In genomic region chrX:3046253-3046909, GRCh38 we compare ENCODE assay signal across 16 cellular contexts. TPM values are rescaled to one million over a fixed set of nuclear protein-coding genes. Genes with fewer than 3 reads are reported as not detected.
A peak's percentile ranks its signal among the peaks of the same experiment; 100 is the strongest.
DNase-seq lines count a peak whose midpoint lies in the region; ATAC-seq and TF ChIP-seq lines count a peak whose summit lies in the region.
"Had no signal": no experiment of that assay in that cellular context is flagged by ENCODE, and none has a peak within 500 bp of the region (broad histone marks: within the 10 kb centered on the region; RNA-seq: fewer than 3 reads in every experiment).

No MANE protein-coding gene starts in this region.

- no peak overlapping the region for H4K8ac ChIP-seq in mesenchymal stem cell (ENCODE audit: low read length)

- H2AK5ac ChIP-seq in mesenchymal stem cell (ENCODE audit: low read length, severe bottlenecking) = no peak overlapping the region

- no peak overlapping the region for H3K23ac ChIP-seq in mesenchymal stem cell (ENCODE audit: low read length in 2 of 2)

- no peaks in the 10 kb centered on the region for H3K27me3 Mint-ChIP-seq in HFFc6 (ENCODE audit: insufficient read depth)
- peaks cover 5% of the 10 kb centered on the region for H3K27me3 Mint-ChIP-seq in activated T-helper 1 cell treated with anti-CD3 and anti-CD28 coated beads, Interleukin-12 subunit alpha, Interleukin-12 subunit beta, Interleukin-2, Interleukin-4 antibody, amounts not matched to agents 30 ng/mL and 10 ng/mL and 1 ng/mL, durations not matched to agents 14 hours and 24 hours and 36 hours (ENCODE audit: insufficient read depth)
- H3K27me3 Mint-ChIP-seq in naive thymus-derived CD8-positive, alpha-beta T cell = no peaks in the 10 kb centered on the region
- H3K27me3 Mint-ChIP-seq: stimulated activated memory B cell treated with anti-CD40 and anti-IgM and Interleukin-4, amounts not matched to agents 10 μg/mL and 1 μg/mL and 100 μg/mL, for 72 hours had no signal

- no peak for TF ChIP-seq CTCF in HFFc6 (IDR thresholded peaks at IDR 0.05)

- no peak overlapping the region for H3K27ac ChIP-seq in mesenchymal stem cell (ENCODE audit: low read length, poor library complexity, severe bottlenecking)
- H3K27ac ChIP-seq: C4-2B, gastrocnemius medialis had no signal

- no peaks in the 10 kb centered on the region for H3K9me3 Mint-ChIP-seq in HFFc6
- H3K9me3 Mint-ChIP-seq in activated T-helper 1 cell treated with anti-CD3 and anti-CD28 coated beads, Interleukin-12 subunit alpha, Interleukin-12 subunit beta, Interleukin-2, Interleukin-4 antibody, amounts not matched to agents 30 ng/mL and 10 ng/mL and 1 ng/mL, durations not matched to agents 14 hours and 24 hours and 36 hours = no peaks in the 10 kb centered on the region
- no peaks in the 10 kb centered on the region for H3K9me3 Mint-ChIP-seq in naive thymus-derived CD8-positive, alpha-beta T cell
- H3K9me3 Mint-ChIP-seq: stimulated activated memory B cell treated with anti-CD40 and anti-IgM and Interleukin-4, amounts not matched to agents 10 μg/mL and 1 μg/mL and 100 μg/mL, for 72 hours; T-cell had no signal

- no peaks in the 10 kb centered on the region for H3K4me1 ChIP-seq in mesenchymal stem cell (ENCODE audit: control insufficient read depth, insufficient read depth, low read depth, low read length)
- H3K4me1 ChIP-seq: gastrocnemius medialis had no signal

- no peak overlapping the region for H2BK12ac ChIP-seq in mesenchymal stem cell (ENCODE audit: low read length in 2 of 2)

- no peak overlapping the region for H3K14ac ChIP-seq in mesenchymal stem cell (ENCODE audit: low read length in 2 of 2)

- peak overlapping the region; percentile 49 for H3K9ac ChIP-seq in mesenchymal stem cell (ENCODE audit: low read length)

- intact Hi-C loops in activated T-helper 1 cell treated with anti-CD3 and anti-CD28 coated beads, Interleukin-12 subunit alpha, Interleukin-12 subunit beta, Interleukin-2, Interleukin-4 antibody, amounts not matched to agents 30 ng/mL and 10 ng/mL and 1 ng/mL, durations not matched to agents 14 hours and 24 hours and 36 hours (cut with micrococcal nuclease) = no loop called here

- no peak overlapping the region for H2AFZ ChIP-seq in mesenchymal stem cell (ENCODE audit: low read depth, low read length)

- no peak overlapping the region for H3K4me2 ChIP-seq in mesenchymal stem cell (ENCODE audit: low read length, poor library complexity, severe bottlenecking)

- DNase-seq in Daoy (ENCODE audit: low read depth) (peak; percentile 3), HFFc6 (no peak), mesenchymal stem cell (peak; percentile 6), NCI-H82 treated with DMSO at 0.1 percent for 48 hours (lab: John Stamatoyannopoulos, UW; ENCODE audit: unreplicated experiment) (no peak)
- no peak for DNase-seq in activated T-helper 1 cell treated with anti-CD3 and anti-CD28 coated beads, Interleukin-12 subunit alpha, Interleukin-12 subunit beta, Interleukin-2, Interleukin-4 antibody, amounts not matched to agents 30 ng/mL and 10 ng/mL and 1 ng/mL, durations not matched to agents 14 hours and 24 hours and 36 hours (ENCODE audit: low spot score)
- no peak for DNase-seq in naive thymus-derived CD8-positive, alpha-beta T cell
- DNase-seq: gastrocnemius medialis, mammary epithelial cell, NCI-H146, NCI-H446, T-cell had no signal

- H3K27me3 ChIP-seq in mesenchymal stem cell (ENCODE audit: control insufficient read depth in 1 of 2, insufficient read depth in 1 of 2, low read length in 2 of 2) = no peaks in the 10 kb centered on the region
- H3K27me3 ChIP-seq: gastrocnemius medialis had no signal

- peaks cover 14% of the 10 kb centered on the region for H3K4me1 Mint-ChIP-seq in HFFc6 (ENCODE audit: low read depth)
- peaks cover 7% of the 10 kb centered on the region for H3K4me1 Mint-ChIP-seq in activated T-helper 1 cell treated with anti-CD3 and anti-CD28 coated beads, Interleukin-12 subunit alpha, Interleukin-12 subunit beta, Interleukin-2, Interleukin-4 antibody, amounts not matched to agents 30 ng/mL and 10 ng/mL and 1 ng/mL, durations not matched to agents 14 hours and 24 hours and 36 hours (ENCODE audit: low read depth)
- H3K4me1 Mint-ChIP-seq in naive thymus-derived CD8-positive, alpha-beta T cell = peaks cover 2 to 6% (median 5%) of the 10 kb centered on the region in 4 donors
- H3K4me1 Mint-ChIP-seq: stimulated activated memory B cell treated with anti-CD40 and anti-IgM and Interleukin-4, amounts not matched to agents 10 μg/mL and 1 μg/mL and 100 μg/mL, for 72 hours had no signal

- H2BK15ac ChIP-seq in mesenchymal stem cell (ENCODE audit: low read depth, poor library complexity, severe bottlenecking) = no peak overlapping the region

- no peak overlapping the region for H3K4ac ChIP-seq in mesenchymal stem cell (ENCODE audit: low read depth in 1 of 2, low read length in 2 of 2)

- H2BK5ac ChIP-seq in mesenchymal stem cell (ENCODE audit: low read depth, low read length, poor library complexity, severe bottlenecking) = no peak overlapping the region

- POLR2A ChIA-PET in naive thymus-derived CD8-positive, alpha-beta T cell (lab: Charles Lee) = no interaction called here

- no peak overlapping the region for H3K4me3 ChIP-seq in mesenchymal stem cell (ENCODE audit: insufficient read depth in 1 of 2, low read depth in 1 of 2, low read length in 2 of 2)
- H3K4me3 ChIP-seq: gastrocnemius medialis had no signal

- H3K4me3 Mint-ChIP-seq in HFFc6 = peak overlapping the region; percentile 81
- H3K4me3 Mint-ChIP-seq in activated T-helper 1 cell treated with anti-CD3 and anti-CD28 coated beads, Interleukin-12 subunit alpha, Interleukin-12 subunit beta, Interleukin-2, Interleukin-4 antibody, amounts not matched to agents 30 ng/mL and 10 ng/mL and 1 ng/mL, durations not matched to agents 14 hours and 24 hours and 36 hours = peak overlapping the region; percentile 65
- peak overlapping the region in 4 of 10 donors; percentile 20 to 58 (median 40) for H3K4me3 Mint-ChIP-seq in naive thymus-derived CD8-positive, alpha-beta T cell
- H3K4me3 Mint-ChIP-seq: stimulated activated memory B cell treated with anti-CD40 and anti-IgM and Interleukin-4, amounts not matched to agents 10 μg/mL and 1 μg/mL and 100 μg/mL, for 72 hours; T-cell had no signal

- no peak overlapping the region for H3K18ac ChIP-seq in mesenchymal stem cell (ENCODE audit: low read depth in 1 of 2, low read length in 2 of 2)

- no peak for ATAC-seq in HG03460 (IDR thresholded peaks at IDR 0.05; ENCODE audit: unreplicated experiment)
- ATAC-seq in HG02759 (IDR thresholded peaks at IDR 0.05; ENCODE audit: unreplicated experiment) = no peak
- no peak for ATAC-seq in naive thymus-derived CD8-positive, alpha-beta T cell
- ATAC-seq: gastrocnemius medialis; Panc1; stimulated activated memory B cell treated with anti-CD40 and anti-IgM and Interleukin-4, amounts not matched to agents 10 μg/mL and 1 μg/mL and 100 μg/mL, for 72 hours; T-cell had no signal

- H3K9me3 ChIP-seq in mesenchymal stem cell (ENCODE audit: control insufficient read depth, low read length) = no peaks in the 10 kb centered on the region
- H3K9me3 ChIP-seq: gastrocnemius medialis had no signal

- no peak overlapping the region for H2BK120ac ChIP-seq in mesenchymal stem cell (ENCODE audit: low read depth, low read length)

- H3K27ac Mint-ChIP-seq in HFFc6 = no peak overlapping the region
- H3K27ac Mint-ChIP-seq in activated T-helper 1 cell treated with anti-CD3 and anti-CD28 coated beads, Interleukin-12 subunit alpha, Interleukin-12 subunit beta, Interleukin-2, Interleukin-4 antibody, amounts not matched to agents 30 ng/mL and 10 ng/mL and 1 ng/mL, durations not matched to agents 14 hours and 24 hours and 36 hours = peak overlapping the region; percentile 81
- H3K27ac Mint-ChIP-seq in naive thymus-derived CD8-positive, alpha-beta T cell = peak overlapping the region in 2 of 10 donors; percentile 66 to 74
- H3K27ac Mint-ChIP-seq: stimulated activated memory B cell treated with anti-CD40 and anti-IgM and Interleukin-4, amounts not matched to agents 10 μg/mL and 1 μg/mL and 100 μg/mL, for 72 hours; T-cell had no signal

- no peaks in the 10 kb centered on the region for H3K36me3 ChIP-seq in mesenchymal stem cell (ENCODE audit: control insufficient read depth in 1 of 2, insufficient read depth in 2 of 2, low read depth in 1 of 2, low read length in 2 of 2)
- H3K36me3 ChIP-seq: gastrocnemius medialis had no signal

- 100% methylated on average over 1 of the region's 3 CpGs for WGBS in mesenchymal stem cell

- H3K36me3 Mint-ChIP-seq in HFFc6 (ENCODE audit: low read depth) = no peaks in the 10 kb centered on the region
- H3K36me3 Mint-ChIP-seq in activated T-helper 1 cell treated with anti-CD3 and anti-CD28 coated beads, Interleukin-12 subunit alpha, Interleukin-12 subunit beta, Interleukin-2, Interleukin-4 antibody, amounts not matched to agents 30 ng/mL and 10 ng/mL and 1 ng/mL, durations not matched to agents 14 hours and 24 hours and 36 hours (ENCODE audit: low read depth) = no peaks in the 10 kb centered on the region
- H3K36me3 Mint-ChIP-seq in naive thymus-derived CD8-positive, alpha-beta T cell = no peaks in the 10 kb centered on the region
- H3K36me3 Mint-ChIP-seq: stimulated activated memory B cell treated with anti-CD40 and anti-IgM and Interleukin-4, amounts not matched to agents 10 μg/mL and 1 μg/mL and 100 μg/mL, for 72 hours; T-cell had no signal

- H4K91ac ChIP-seq in mesenchymal stem cell (ENCODE audit: low read length) = no peak overlapping the region

- H3K79me1 ChIP-seq in mesenchymal stem cell (replicated peaks; ENCODE audit: low read length, poor library complexity, severe bottlenecking) = no peaks in the 10 kb centered on the region

RNA-seq across cellular contexts. Expression of gene ARSF, which starts 5.1 kb away (rescaled TPM):
- total RNA-seq in Daoy (2014; rRNA removed; shearing (Covaris generic)) = not detected in 2 replicates
- total RNA-seq in HFFc6 (2021; fragmentation: NEBNext Ultra II Directional; extraction: Animal tissue kit (Norgen Biotek cat#: 25700)) = not detected
- not detected in 2 replicates for total RNA-seq in activated T-helper 1 cell treated with anti-CD3 and anti-CD28 coated beads, Interleukin-12 subunit alpha, Interleukin-12 subunit beta, Interleukin-2, Interleukin-4 antibody, amounts not matched to agents 30 ng/mL and 10 ng/mL and 1 ng/mL, durations not matched to agents 14 hours and 24 hours and 36 hours
- not detected for polyA plus RNA-seq in mesenchymal stem cell (2013, experiment 1 of 2)
- not detected for polyA plus RNA-seq in mesenchymal stem cell (2013, experiment 2 of 2)
- not detected for total RNA-seq in naive thymus-derived CD8-positive, alpha-beta T cell
- polyA plus RNA-seq in naive thymus-derived CD8-positive, alpha-beta T cell = not detected
- total RNA-seq: gastrocnemius medialis, mammary epithelial cell, T-cell had no signal
- polyA plus RNA-seq: mammary epithelial cell had no signal

RNA-seq across cellular contexts. Expression of gene ARSH, which starts 40.0 kb away (rescaled TPM):
- not detected in 2 replicates for total RNA-seq in Daoy (2014; rRNA removed; shearing (Covaris generic))
- total RNA-seq in HFFc6 (2021; fragmentation: NEBNext Ultra II Directional; extraction: Animal tissue kit (Norgen Biotek cat#: 25700)) = not detected
- not detected in 2 replicates for total RNA-seq in activated T-helper 1 cell treated with anti-CD3 and anti-CD28 coated beads, Interleukin-12 subunit alpha, Interleukin-12 subunit beta, Interleukin-2, Interleukin-4 antibody, amounts not matched to agents 30 ng/mL and 10 ng/mL and 1 ng/mL, durations not matched to agents 14 hours and 24 hours and 36 hours
- polyA plus RNA-seq in mesenchymal stem cell (2013, experiment 1 of 2) = not detected
- not detected for polyA plus RNA-seq in mesenchymal stem cell (2013, experiment 2 of 2)
- not detected for total RNA-seq in naive thymus-derived CD8-positive, alpha-beta T cell
- polyA plus RNA-seq in naive thymus-derived CD8-positive, alpha-beta T cell = not detected
- total RNA-seq: gastrocnemius medialis, mammary epithelial cell, T-cell had no signal
- polyA plus RNA-seq: mammary epithelial cell had no signal

Comparison
In these comparisons a context has a peak if more than half of its experiments do, and no peak if none do; other contexts are left out.
1. DNase-seq: peak in Daoy (single experiment) and mesenchymal stem cell (single experiment); none in HFFc6 (single experiment), activated T-helper 1 cell treated with anti-CD3 and anti-CD28 coated beads, Interleukin-12 subunit alpha, Interleukin-12 subunit beta, Interleukin-2, Interleukin-4 antibody, amounts not matched to agents 30 ng/mL and 10 ng/mL and 1 ng/mL, durations not matched to agents 14 hours and 24 hours and 36 hours (single experiment), NCI-H82 treated with DMSO at 0.1 percent for 48 hours (single experiment) and naive thymus-derived CD8-positive, alpha-beta T cell (0 of 10).